In the genomic region with DNA sequence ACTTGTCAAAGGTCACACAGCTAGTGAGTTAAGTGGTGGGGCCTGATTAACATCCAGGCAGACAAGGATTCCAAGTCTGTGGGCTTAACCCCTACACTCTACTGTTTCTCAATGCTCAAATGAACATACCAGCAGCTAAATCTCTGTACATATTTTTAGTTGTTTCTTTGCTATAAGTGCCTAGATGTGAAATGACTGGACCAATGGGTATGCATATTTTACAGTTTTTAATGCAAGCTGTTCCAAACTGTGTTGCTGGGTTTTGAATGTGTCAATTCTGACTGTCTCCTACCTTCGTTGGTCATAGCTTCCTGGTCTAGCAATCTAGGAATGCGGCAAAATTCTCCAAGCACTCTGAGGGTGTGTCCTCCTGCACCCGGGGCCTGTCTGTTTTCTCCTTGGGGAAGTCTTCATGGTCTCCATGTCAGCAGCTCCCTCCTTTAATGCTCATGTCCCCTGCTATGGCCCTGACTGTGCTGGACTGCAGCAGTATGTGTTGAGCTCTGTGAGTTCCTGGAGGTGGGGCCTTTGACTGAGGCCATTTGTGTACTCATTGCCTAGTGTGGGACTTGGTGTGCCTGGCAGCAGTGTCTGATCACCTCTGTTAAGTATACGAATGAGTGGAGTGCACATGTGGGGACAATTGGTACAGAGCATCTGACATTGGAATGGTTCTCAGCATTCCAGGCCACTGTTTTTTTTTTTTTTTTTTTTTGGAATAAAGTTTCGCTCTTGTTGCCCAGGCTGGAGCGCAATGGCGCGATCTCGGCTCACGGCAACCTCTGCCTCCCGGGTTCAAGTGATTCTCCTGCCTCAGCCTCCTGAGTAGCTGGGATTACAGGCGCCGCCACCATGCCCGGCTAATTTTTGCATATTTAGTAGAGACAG, we compare ENCODE assay signal across 1 cellular context.
TF ChIP-seq lines count a peak whose summit lies in the region.

No MANE protein-coding gene starts in this region.

TF ChIP-seq in HepG2, 621 proteins besides CTCF, POLR2A, EP300 and RAD21 (continued from another document):
- TF ChIP-seq, protein P1, sequence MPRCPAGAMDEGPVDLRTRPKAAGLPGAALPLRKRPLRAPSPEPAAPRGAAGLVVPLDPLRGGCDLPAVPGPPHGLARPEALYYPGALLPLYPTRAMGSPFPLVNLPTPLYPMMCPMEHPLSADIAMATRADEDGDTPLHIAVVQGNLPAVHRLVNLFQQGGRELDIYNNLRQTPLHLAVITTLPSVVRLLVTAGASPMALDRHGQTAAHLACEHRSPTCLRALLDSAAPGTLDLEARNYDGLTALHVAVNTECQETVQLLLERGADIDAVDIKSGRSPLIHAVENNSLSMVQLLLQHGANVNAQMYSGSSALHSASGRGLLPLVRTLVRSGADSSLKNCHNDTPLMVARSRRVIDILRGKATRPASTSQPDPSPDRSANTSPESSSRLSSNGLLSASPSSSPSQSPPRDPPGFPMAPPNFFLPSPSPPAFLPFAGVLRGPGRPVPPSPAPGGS (CRISPR knock-in tag; IDR thresholded peaks at IDR 0.05) = 0 out of 2 replicates have a peak, but pooled peaks have one; percentile 42
- no peak for TF ChIP-seq PRPF4 (IDR thresholded peaks at IDR 0.05; ENCODE audit: low read depth, low read length, poor library complexity, severe bottlenecking)
- TF ChIP-seq GATAD2A (CRISPR knock-in tag; IDR thresholded peaks at IDR 0.05) = 0 out of 2 replicates have a peak, but pooled peaks have one; percentile 8
